Comparison of ENCODE assay signal across 1 cellular context in the genomic region with DNA sequence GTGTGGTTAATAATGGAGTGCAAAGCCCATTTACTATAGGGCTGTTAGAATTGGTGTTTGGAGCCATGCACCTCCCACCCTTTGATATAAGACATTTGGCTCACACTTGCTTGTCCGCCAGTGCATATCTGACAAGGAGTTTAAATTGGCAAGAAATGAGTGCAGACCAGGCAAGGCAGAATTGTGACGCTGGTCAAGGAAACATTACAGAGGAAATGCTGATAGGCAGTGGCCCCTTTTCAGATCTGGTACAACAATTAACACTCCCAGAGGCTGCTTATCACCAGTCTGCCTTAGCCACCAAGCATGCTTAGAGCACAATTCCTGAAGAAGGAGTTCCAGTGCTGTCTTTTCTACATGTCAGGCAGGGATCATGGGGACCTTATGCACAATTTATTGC.
TF ChIP-seq lines count a peak whose summit lies in the region.

No MANE protein-coding gene starts in this region.

TF ChIP-seq in H1, 55 proteins besides CTCF, POLR2A, EP300 and RAD21 (continued from another document):
- TF ChIP-seq SP4 (IDR thresholded peaks at IDR 0.05; ENCODE audit: low read length): no peak
- TF ChIP-seq, protein P1, sequence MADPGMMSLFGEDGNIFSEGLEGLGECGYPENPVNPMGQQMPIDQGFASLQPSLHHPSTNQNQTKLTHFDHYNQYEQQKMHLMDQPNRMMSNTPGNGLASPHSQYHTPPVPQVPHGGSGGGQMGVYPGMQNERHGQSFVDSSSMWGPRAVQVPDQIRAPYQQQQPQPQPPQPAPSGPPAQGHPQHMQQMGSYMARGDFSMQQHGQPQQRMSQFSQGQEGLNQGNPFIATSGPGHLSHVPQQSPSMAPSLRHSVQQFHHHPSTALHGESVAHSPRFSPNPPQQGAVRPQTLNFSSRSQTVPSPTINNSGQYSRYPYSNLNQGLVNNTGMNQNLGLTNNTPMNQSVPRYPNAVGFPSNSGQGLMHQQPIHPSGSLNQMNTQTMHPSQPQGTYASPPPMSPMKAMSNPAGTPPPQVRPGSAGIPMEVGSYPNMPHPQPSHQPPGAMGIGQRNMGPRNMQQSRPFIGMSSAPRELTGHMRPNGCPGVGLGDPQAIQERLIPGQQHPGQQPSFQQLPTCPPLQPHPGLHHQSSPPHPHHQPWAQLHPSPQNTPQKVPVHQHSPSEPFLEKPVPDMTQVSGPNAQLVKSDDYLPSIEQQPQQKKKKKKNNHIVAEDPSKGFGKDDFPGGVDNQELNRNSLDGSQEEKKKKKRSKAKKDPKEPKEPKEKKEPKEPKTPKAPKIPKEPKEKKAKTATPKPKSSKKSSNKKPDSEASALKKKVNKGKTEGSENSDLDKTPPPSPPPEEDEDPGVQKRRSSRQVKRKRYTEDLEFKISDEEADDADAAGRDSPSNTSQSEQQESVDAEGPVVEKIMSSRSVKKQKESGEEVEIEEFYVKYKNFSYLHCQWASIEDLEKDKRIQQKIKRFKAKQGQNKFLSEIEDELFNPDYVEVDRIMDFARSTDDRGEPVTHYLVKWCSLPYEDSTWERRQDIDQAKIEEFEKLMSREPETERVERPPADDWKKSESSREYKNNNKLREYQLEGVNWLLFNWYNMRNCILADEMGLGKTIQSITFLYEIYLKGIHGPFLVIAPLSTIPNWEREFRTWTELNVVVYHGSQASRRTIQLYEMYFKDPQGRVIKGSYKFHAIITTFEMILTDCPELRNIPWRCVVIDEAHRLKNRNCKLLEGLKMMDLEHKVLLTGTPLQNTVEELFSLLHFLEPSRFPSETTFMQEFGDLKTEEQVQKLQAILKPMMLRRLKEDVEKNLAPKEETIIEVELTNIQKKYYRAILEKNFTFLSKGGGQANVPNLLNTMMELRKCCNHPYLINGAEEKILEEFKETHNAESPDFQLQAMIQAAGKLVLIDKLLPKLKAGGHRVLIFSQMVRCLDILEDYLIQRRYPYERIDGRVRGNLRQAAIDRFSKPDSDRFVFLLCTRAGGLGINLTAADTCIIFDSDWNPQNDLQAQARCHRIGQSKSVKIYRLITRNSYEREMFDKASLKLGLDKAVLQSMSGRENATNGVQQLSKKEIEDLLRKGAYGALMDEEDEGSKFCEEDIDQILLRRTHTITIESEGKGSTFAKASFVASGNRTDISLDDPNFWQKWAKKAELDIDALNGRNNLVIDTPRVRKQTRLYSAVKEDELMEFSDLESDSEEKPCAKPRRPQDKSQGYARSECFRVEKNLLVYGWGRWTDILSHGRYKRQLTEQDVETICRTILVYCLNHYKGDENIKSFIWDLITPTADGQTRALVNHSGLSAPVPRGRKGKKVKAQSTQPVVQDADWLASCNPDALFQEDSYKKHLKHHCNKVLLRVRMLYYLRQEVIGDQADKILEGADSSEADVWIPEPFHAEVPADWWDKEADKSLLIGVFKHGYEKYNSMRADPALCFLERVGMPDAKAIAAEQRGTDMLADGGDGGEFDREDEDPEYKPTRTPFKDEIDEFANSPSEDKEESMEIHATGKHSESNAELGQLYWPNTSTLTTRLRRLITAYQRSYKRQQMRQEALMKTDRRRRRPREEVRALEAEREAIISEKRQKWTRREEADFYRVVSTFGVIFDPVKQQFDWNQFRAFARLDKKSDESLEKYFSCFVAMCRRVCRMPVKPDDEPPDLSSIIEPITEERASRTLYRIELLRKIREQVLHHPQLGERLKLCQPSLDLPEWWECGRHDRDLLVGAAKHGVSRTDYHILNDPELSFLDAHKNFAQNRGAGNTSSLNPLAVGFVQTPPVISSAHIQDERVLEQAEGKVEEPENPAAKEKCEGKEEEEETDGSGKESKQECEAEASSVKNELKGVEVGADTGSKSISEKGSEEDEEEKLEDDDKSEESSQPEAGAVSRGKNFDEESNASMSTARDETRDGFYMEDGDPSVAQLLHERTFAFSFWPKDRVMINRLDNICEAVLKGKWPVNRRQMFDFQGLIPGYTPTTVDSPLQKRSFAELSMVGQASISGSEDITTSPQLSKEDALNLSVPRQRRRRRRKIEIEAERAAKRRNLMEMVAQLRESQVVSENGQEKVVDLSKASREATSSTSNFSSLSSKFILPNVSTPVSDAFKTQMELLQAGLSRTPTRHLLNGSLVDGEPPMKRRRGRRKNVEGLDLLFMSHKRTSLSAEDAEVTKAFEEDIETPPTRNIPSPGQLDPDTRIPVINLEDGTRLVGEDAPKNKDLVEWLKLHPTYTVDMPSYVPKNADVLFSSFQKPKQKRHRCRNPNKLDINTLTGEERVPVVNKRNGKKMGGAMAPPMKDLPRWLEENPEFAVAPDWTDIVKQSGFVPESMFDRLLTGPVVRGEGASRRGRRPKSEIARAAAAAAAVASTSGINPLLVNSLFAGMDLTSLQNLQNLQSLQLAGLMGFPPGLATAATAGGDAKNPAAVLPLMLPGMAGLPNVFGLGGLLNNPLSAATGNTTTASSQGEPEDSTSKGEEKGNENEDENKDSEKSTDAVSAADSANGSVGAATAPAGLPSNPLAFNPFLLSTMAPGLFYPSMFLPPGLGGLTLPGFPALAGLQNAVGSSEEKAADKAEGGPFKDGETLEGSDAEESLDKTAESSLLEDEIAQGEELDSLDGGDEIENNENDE (IDR thresholded peaks at IDR 0.05; ENCODE audit: insufficient replicate concordance, low read length): no peak
- no peak for TF ChIP-seq TCF12 (IDR thresholded peaks at IDR 0.05; ENCODE audit: low read depth, low read length)
- TF ChIP-seq CBX8 (IDR thresholded peaks at IDR 0.05; ENCODE audit: borderline replicate concordance, low read depth, low read length): no peak
- TF ChIP-seq CHD2 (IDR thresholded peaks at IDR 0.05; ENCODE audit: low read length): no peak
- no peak for TF ChIP-seq FOSL1 (IDR thresholded peaks at IDR 0.05; ENCODE audit: insufficient read depth, low read depth, low read length)
- no peak for TF ChIP-seq EZH2 (IDR thresholded peaks at IDR 0.05; ENCODE audit: low read depth, low read length, severe bottlenecking)
